Comparison of ENCODE assay signal across 1 cellular context in the genomic region with DNA sequence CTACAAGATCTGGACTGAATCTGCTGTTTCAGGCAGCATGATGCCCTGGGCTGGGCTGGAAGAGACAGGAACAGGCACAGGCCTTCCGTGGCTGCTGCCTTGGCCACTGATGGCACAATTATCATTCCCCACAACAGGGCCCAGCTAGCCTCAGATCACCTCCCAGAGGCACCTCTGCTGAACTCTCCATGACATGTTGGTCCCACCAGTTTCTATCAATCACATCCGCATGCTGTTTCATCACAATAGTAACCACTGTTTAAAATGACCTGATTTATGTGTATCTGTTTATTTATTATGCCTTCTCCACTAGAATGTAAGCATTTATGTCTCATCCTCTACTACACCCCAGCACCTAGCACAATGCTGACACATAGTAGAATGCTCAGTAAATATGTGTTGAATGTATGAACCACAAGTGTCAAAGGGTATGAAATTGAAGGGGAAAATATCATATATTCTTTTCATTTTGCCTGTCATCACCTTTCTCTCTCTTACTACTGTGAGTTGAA.
TF ChIP-seq lines count a peak whose summit lies in the region.

No MANE protein-coding gene starts in this region.

TF ChIP-seq in H1, 55 proteins besides CTCF, POLR2A, EP300 and RAD21 (continued from another document):
- TF ChIP-seq, protein P1, sequence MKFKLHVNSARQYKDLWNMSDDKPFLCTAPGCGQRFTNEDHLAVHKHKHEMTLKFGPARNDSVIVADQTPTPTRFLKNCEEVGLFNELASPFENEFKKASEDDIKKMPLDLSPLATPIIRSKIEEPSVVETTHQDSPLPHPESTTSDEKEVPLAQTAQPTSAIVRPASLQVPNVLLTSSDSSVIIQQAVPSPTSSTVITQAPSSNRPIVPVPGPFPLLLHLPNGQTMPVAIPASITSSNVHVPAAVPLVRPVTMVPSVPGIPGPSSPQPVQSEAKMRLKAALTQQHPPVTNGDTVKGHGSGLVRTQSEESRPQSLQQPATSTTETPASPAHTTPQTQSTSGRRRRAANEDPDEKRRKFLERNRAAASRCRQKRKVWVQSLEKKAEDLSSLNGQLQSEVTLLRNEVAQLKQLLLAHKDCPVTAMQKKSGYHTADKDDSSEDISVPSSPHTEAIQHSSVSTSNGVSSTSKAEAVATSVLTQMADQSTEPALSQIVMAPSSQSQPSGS (IDR thresholded peaks at IDR 0.05; ENCODE audit: low read length): no peak
- no peak for TF ChIP-seq TAF1 (IDR thresholded peaks at IDR 0.05; ENCODE audit: low read depth, low read length)
- TF ChIP-seq RBBP5 (IDR thresholded peaks at IDR 0.05; ENCODE audit: borderline replicate concordance, low read depth, low read length): no peak
- no peak for TF ChIP-seq SAP30 (IDR thresholded peaks at IDR 0.05; ENCODE audit: insufficient read depth, insufficient replicate concordance, low read length)
- no peak for TF ChIP-seq NRF1 (IDR thresholded peaks at IDR 0.05; ENCODE audit: low read depth, low read length)
- TF ChIP-seq ZNF274 (IDR thresholded peaks at IDR 0.05; ENCODE audit: borderline replicate concordance, extremely low read depth, low read length): no peak
TF ChIP-seq in H1: peak in this region for 0.
